In genomic region chr12:3752741-3753486, GRCh38 we compare ENCODE assay signal across 1 cellular context.
TF ChIP-seq lines count a peak whose summit lies in the region.

A gene with protein sequence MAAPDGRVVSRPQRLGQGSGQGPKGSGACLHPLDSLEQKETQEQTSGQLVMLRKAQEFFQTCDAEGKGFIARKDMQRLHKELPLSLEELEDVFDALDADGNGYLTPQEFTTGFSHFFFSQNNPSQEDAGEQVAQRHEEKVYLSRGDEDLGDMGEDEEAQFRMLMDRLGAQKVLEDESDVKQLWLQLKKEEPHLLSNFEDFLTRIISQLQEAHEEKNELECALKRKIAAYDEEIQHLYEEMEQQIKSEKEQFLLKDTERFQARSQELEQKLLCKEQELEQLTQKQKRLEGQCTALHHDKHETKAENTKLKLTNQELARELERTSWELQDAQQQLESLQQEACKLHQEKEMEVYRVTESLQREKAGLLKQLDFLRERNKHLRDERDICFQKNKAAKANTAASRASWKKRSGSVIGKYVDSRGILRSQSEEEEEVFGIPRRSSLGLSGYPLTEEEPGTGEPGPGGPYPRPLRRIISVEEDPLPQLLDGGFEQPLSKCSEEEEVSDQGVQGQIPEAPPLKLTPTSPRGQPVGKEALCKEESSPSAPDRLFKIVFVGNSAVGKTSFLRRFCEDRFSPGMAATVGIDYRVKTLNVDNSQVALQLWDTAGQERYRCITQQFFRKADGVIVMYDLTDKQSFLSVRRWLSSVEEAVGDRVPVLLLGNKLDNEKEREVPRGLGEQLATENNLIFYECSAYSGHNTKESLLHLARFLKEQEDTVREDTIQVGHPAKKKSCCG (minus strand): TSS chr12:3753109. CDS start chr12:3696999, 56,110 bp downstream.

TF ChIP-seq in K562, 482 proteins besides CTCF, POLR2A, EP300 and RAD21 (continued from another document and continues in another):
- TF ChIP-seq ZNF280A (IDR thresholded peaks at IDR 0.05; ENCODE audit: low read depth, partially characterized antibody) (no peak), PPARD (CRISPR knock-in tag; IDR thresholded peaks at IDR 0.05) (no peak), SMAD3 (CRISPR knock-in tag; conservative IDR thresholded peaks at IDR 0.05) (no peak), PHF21A (IDR thresholded peaks at IDR 0.05; ENCODE audit: borderline replicate concordance, low read depth) (no peak), ZNF23 (CRISPR knock-in tag; IDR thresholded peaks at IDR 0.05) (no peak), ZNF75A (CRISPR knock-in tag; IDR thresholded peaks at IDR 0.05) (no peak), ZNF707 (CRISPR knock-in tag; conservative IDR thresholded peaks at IDR 0.05) (no peak), GABPA (tag; conservative IDR thresholded peaks at IDR 0.05; ENCODE audit: low read depth) (no peak), ZFPM2 (CRISPR knock-in tag; IDR thresholded peaks at IDR 0.05) (no peak), PHB (CRISPR knock-in tag; IDR thresholded peaks at IDR 0.05) (no peak), SAFB (IDR thresholded peaks at IDR 0.05; ENCODE audit: borderline replicate concordance, low read depth, low read length) (no peak), HNRNPUL1 (IDR thresholded peaks at IDR 0.05; ENCODE audit: low read length) (no peak), POLR3G (IDR thresholded peaks at IDR 0.05; ENCODE audit: extremely low read depth, insufficient read length, insufficient replicate concordance) (no peak), TAF7 (tag; IDR thresholded peaks at IDR 0.05) (no peak), MEIS2 (IDR thresholded peaks at IDR 0.05; ENCODE audit: partially characterized antibody) (no peak), ZNF165 (CRISPR knock-in tag; IDR thresholded peaks at IDR 0.05; ENCODE audit: borderline replicate concordance) (no peak), ETV5 (CRISPR knock-in tag; IDR thresholded peaks at IDR 0.05; ENCODE audit: low read depth) (no peak), HDGF (IDR thresholded peaks at IDR 0.05) (no peak), KLF13 (tag; IDR thresholded peaks at IDR 0.05; ENCODE audit: borderline replicate concordance, low read depth) (no peak), GATA2 (CRISPR knock-in tag; IDR thresholded peaks at IDR 0.05) (no peak), RUNX1 (IDR thresholded peaks at IDR 0.05; ENCODE audit: low read depth) (no peak), PYGO2 (tag; IDR thresholded peaks at IDR 0.05) (no peak), MTF1 (CRISPR knock-in tag; IDR thresholded peaks at IDR 0.05; ENCODE audit: borderline replicate concordance) (no peak), RBFOX2 (IDR thresholded peaks at IDR 0.05; ENCODE audit: low read depth, low read length) (peak; percentile 79), ZNF609 (CRISPR knock-in tag; IDR thresholded peaks at IDR 0.05; ENCODE audit: borderline replicate concordance) (no peak), ZNF57 (CRISPR knock-in tag; IDR thresholded peaks at IDR 0.05) (no peak), ZNF436 (CRISPR knock-in tag; IDR thresholded peaks at IDR 0.05) (no peak), SIRT6 (IDR thresholded peaks at IDR 0.05; ENCODE audit: low read depth, low read length) (no peak), BCL6 (CRISPR knock-in tag; IDR thresholded peaks at IDR 0.05) (no peak), HDAC1 (IDR thresholded peaks at IDR 0.05) (no peak), ZKSCAN1 (IDR thresholded peaks at IDR 0.05; ENCODE audit: low read depth, low read length) (no peak), NR2C1 (IDR thresholded peaks at IDR 0.05) (no peak), NR2C1 (tag; IDR thresholded peaks at IDR 0.05) (no peak), CBX2 (IDR thresholded peaks at IDR 0.05; ENCODE audit: insufficient read depth, low read length, poor library complexity, severe bottlenecking) (no peak), SAP30 (IDR thresholded peaks at IDR 0.05; ENCODE audit: borderline replicate concordance, insufficient read depth, low read depth, low read length, poor library complexity, severe bottlenecking) (no peak), ZNF699 (CRISPR knock-in tag; IDR thresholded peaks at IDR 0.05; ENCODE audit: insufficient replicate concordance) (no peak), TEAD1 (CRISPR knock-in tag; IDR thresholded peaks at IDR 0.05) (0 out of 4 replicates have a peak, but pooled peaks of 1 of the 2 experiments have one; percentile 40), OTX1 (CRISPR knock-in tag; IDR thresholded peaks at IDR 0.05) (no peak), KDM1A (IDR thresholded peaks at IDR 0.05) (no peak), HNRNPLL (IDR thresholded peaks at IDR 0.05; ENCODE audit: low read depth, low read length, poor library complexity, severe bottlenecking) (no peak), ZFP36 (IDR thresholded peaks at IDR 0.05; ENCODE audit: low read depth, low read length, partially characterized antibody) (peak; percentile 79), NFIC (IDR thresholded peaks at IDR 0.05) (peak; percentile 34; the same call in 1 of the 2 replicates), ARID1B (IDR thresholded peaks at IDR 0.05) (no peak), STAG1 (CRISPR knock-in tag; IDR thresholded peaks at IDR 0.05; ENCODE audit: borderline replicate concordance) (no peak), RNF2 (IDR thresholded peaks at IDR 0.05) (no peak), SNRNP70 (optimal IDR thresholded peaks at IDR 0.05; ENCODE audit: low read depth, low read length) (no peak), HMG20B (CRISPR knock-in tag; IDR thresholded peaks at IDR 0.05) (no peak), FUS (optimal IDR thresholded peaks at IDR 0.05; ENCODE audit: low read depth, low read length) (no peak), ZNF589 (CRISPR knock-in tag; IDR thresholded peaks at IDR 0.05; ENCODE audit: low read depth) (no peak), CBX1 (IDR thresholded peaks at IDR 0.05; ENCODE audit: low read depth) (no peak; the same call in 1 of the 2 replicates), NCOA6 (IDR thresholded peaks at IDR 0.05) (no peak)
- TF ChIP-seq, protein P1, sequence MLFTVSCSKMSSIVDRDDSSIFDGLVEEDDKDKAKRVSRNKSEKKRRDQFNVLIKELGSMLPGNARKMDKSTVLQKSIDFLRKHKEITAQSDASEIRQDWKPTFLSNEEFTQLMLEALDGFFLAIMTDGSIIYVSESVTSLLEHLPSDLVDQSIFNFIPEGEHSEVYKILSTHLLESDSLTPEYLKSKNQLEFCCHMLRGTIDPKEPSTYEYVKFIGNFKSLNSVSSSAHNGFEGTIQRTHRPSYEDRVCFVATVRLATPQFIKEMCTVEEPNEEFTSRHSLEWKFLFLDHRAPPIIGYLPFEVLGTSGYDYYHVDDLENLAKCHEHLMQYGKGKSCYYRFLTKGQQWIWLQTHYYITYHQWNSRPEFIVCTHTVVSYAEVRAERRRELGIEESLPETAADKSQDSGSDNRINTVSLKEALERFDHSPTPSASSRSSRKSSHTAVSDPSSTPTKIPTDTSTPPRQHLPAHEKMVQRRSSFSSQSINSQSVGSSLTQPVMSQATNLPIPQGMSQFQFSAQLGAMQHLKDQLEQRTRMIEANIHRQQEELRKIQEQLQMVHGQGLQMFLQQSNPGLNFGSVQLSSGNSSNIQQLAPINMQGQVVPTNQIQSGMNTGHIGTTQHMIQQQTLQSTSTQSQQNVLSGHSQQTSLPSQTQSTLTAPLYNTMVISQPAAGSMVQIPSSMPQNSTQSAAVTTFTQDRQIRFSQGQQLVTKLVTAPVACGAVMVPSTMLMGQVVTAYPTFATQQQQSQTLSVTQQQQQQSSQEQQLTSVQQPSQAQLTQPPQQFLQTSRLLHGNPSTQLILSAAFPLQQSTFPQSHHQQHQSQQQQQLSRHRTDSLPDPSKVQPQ (CRISPR knock-in tag; IDR thresholded peaks at IDR 0.05; ENCODE audit: borderline replicate concordance): no peak
- TF ChIP-seq, protein P2, sequence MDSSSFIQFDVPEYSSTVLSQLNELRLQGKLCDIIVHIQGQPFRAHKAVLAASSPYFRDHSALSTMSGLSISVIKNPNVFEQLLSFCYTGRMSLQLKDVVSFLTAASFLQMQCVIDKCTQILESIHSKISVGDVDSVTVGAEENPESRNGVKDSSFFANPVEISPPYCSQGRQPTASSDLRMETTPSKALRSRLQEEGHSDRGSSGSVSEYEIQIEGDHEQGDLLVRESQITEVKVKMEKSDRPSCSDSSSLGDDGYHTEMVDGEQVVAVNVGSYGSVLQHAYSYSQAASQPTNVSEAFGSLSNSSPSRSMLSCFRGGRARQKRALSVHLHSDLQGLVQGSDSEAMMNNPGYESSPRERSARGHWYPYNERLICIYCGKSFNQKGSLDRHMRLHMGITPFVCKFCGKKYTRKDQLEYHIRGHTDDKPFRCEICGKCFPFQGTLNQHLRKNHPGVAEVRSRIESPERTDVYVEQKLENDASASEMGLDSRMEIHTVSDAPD (CRISPR knock-in tag; IDR thresholded peaks at IDR 0.05): no peak
- TF ChIP-seq, protein P3, sequence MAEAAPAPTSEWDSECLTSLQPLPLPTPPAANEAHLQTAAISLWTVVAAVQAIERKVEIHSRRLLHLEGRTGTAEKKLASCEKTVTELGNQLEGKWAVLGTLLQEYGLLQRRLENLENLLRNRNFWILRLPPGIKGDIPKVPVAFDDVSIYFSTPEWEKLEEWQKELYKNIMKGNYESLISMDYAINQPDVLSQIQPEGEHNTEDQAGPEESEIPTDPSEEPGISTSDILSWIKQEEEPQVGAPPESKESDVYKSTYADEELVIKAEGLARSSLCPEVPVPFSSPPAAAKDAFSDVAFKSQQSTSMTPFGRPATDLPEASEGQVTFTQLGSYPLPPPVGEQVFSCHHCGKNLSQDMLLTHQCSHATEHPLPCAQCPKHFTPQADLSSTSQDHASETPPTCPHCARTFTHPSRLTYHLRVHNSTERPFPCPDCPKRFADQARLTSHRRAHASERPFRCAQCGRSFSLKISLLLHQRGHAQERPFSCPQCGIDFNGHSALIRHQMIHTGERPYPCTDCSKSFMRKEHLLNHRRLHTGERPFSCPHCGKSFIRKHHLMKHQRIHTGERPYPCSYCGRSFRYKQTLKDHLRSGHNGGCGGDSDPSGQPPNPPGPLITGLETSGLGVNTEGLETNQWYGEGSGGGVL (CRISPR knock-in tag; IDR thresholded peaks at IDR 0.05): no peak
- TF ChIP-seq, protein P4, sequence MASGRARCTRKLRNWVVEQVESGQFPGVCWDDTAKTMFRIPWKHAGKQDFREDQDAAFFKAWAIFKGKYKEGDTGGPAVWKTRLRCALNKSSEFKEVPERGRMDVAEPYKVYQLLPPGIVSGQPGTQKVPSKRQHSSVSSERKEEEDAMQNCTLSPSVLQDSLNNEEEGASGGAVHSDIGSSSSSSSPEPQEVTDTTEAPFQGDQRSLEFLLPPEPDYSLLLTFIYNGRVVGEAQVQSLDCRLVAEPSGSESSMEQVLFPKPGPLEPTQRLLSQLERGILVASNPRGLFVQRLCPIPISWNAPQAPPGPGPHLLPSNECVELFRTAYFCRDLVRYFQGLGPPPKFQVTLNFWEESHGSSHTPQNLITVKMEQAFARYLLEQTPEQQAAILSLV (tag; IDR thresholded peaks at IDR 0.05): no peak
- TF ChIP-seq, protein P5, sequence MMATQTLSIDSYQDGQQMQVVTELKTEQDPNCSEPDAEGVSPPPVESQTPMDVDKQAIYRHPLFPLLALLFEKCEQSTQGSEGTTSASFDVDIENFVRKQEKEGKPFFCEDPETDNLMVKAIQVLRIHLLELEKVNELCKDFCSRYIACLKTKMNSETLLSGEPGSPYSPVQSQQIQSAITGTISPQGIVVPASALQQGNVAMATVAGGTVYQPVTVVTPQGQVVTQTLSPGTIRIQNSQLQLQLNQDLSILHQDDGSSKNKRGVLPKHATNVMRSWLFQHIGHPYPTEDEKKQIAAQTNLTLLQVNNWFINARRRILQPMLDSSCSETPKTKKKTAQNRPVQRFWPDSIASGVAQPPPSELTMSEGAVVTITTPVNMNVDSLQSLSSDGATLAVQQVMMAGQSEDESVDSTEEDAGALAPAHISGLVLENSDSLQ (IDR thresholded peaks at IDR 0.05): no peak
- TF ChIP-seq, protein P6, sequence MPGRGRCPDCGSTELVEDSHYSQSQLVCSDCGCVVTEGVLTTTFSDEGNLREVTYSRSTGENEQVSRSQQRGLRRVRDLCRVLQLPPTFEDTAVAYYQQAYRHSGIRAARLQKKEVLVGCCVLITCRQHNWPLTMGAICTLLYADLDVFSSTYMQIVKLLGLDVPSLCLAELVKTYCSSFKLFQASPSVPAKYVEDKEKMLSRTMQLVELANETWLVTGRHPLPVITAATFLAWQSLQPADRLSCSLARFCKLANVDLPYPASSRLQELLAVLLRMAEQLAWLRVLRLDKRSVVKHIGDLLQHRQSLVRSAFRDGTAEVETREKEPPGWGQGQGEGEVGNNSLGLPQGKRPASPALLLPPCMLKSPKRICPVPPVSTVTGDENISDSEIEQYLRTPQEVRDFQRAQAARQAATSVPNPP (IDR thresholded peaks at IDR 0.05; ENCODE audit: borderline replicate concordance, insufficient read depth, insufficient read length): no peak
